In the genomic region with DNA sequence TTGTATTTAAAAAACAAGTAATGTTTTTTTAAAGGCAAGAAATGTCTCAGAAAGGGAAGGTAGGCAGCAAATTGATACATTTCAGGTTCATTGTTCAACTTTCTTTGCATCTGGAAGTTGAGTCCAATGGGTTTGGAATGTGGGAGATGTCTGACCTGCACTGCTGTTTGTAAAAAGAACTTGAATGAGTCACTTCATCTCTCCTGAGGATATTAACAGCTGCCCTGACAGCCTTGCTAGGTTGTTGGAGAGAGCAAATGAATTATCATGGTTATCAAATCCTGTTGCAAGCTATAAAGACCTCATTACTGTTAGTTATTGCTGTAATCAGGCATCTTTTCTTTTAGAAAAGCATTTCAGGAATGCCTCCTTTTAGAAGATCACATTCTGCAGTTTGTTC, we compare ENCODE assay signal across 16 cellular contexts. TPM values are rescaled to one million over a fixed set of nuclear protein-coding genes. Genes with fewer than 3 reads are reported as not detected.
DNase-seq lines count a peak whose midpoint lies in the region; FAIRE-seq and TF ChIP-seq lines count a peak whose summit lies in the region.
"Had no signal": no experiment of that assay in that cellular context is flagged by ENCODE, and none has a peak within 500 bp of the region (broad histone marks: within the 10 kb centered on the region; RNA-seq: fewer than 3 reads in every experiment).

No MANE protein-coding gene starts in this region.

- H3K27ac ChIP-seq in mammary epithelial cell (ENCODE audit: insufficient read depth, low read depth, low read length) = no peak overlapping the region
- no peak overlapping the region for H3K27ac ChIP-seq in breast epithelium
- H3K27ac ChIP-seq in hepatocyte = no peak overlapping the region
- no peak overlapping the region for H3K27ac ChIP-seq in ovary

- no TSS peak for BruUV-seq in mammary epithelial cell (replicated peaks; lab: Mats Ljungman, UMichigan)

- H3K9me3 ChIP-seq in mammary epithelial cell (replicated peaks; ENCODE audit: insufficient read depth, low read length) (no peaks in the 10 kb centered on the region), breast epithelium (no peaks in the 10 kb centered on the region), hepatocyte (ENCODE audit: low read depth) (no peaks in the 10 kb centered on the region), ovary (no peaks in the 10 kb centered on the region)

- no peaks in the 10 kb centered on the region for H3K79me2 ChIP-seq in mammary epithelial cell (ENCODE audit: insufficient read depth, low read length)
- no peaks in the 10 kb centered on the region for H3K79me2 ChIP-seq in hepatocyte

- TF ChIP-seq POLR2A in breast epithelium (IDR thresholded peaks at IDR 0.05) (no peak), ovary (IDR thresholded peaks at IDR 0.05) (no peak)

- peak; percentile 43 for DNase-seq in mammary epithelial cell
- no peak for DNase-seq in breast epithelium (ENCODE audit: low spot score in 2 of 2)
- DNase-seq in amniotic epithelial cell (ENCODE audit: low read depth) = peak; percentile 49
- peak; percentile 12 for DNase-seq in hepatocyte (ENCODE audit: low spot score)
- peak; percentile 7 for DNase-seq in urothelium cell line (ENCODE audit: low spot score)
- no peak for DNase-seq in ovary
- DNase-seq in NOMO-1 treated with dmso at 0.1 percent for 144 hours (lab: John Stamatoyannopoulos, UW; ENCODE audit: unreplicated experiment) = no peak
- no peak for DNase-seq in cerebellar nuclear complex (lab: John Stamatoyannopoulos, UW)
- DNase-seq: DMS79 treated with DMSO at 0.1 percent for 48 hours, GDM1, H7, Karpas-422, NCI-H187 treated with DMSO at 0.1 percent for 48 hours, NCI-H510A treated with DMSO at 0.1 percent for 48 hours had no signal

- H3K9ac ChIP-seq in mammary epithelial cell (ENCODE audit: insufficient read depth, low read length) = no peak overlapping the region

- H3K36me3 ChIP-seq in mammary epithelial cell (ENCODE audit: insufficient read depth, low read length) = no peaks in the 10 kb centered on the region
- no peaks in the 10 kb centered on the region for H3K36me3 ChIP-seq in breast epithelium
- H3K36me3 ChIP-seq in hepatocyte (replicated peaks; ENCODE audit: insufficient read depth, low read depth) = no peaks in the 10 kb centered on the region
- no peaks in the 10 kb centered on the region for H3K36me3 ChIP-seq in ovary

- FAIRE-seq in urothelium cell line (lab: Jason Lieb, UNC) = no peak
- FAIRE-seq: A204.1 had no signal

- H3K4me1 ChIP-seq in mammary epithelial cell (ENCODE audit: insufficient read depth, low read length) = no peaks in the 10 kb centered on the region
- no peaks in the 10 kb centered on the region for H3K4me1 ChIP-seq in breast epithelium
- no peaks in the 10 kb centered on the region for H3K4me1 ChIP-seq in hepatocyte (ENCODE audit: insufficient read depth)
- no peaks in the 10 kb centered on the region for H3K4me1 ChIP-seq in ovary (ENCODE audit: insufficient read depth)

- no peaks in the 10 kb centered on the region for H3K9me2 ChIP-seq in hepatocyte (replicated peaks; ENCODE audit: insufficient read depth)

- H3K27me3 ChIP-seq in mammary epithelial cell (ENCODE audit: insufficient read depth, low read length) = no peaks in the 10 kb centered on the region
- no peaks in the 10 kb centered on the region for H3K27me3 ChIP-seq in breast epithelium
- no peaks in the 10 kb centered on the region for H3K27me3 ChIP-seq in hepatocyte
- no peaks in the 10 kb centered on the region for H3K27me3 ChIP-seq in ovary

- H3K4me2 ChIP-seq in mammary epithelial cell (ENCODE audit: insufficient read depth, low read depth, low read length) (no peak overlapping the region), hepatocyte (no peak overlapping the region)

- TF ChIP-seq CTCF in mammary epithelial cell (conservative IDR thresholded peaks at IDR 0.05 in 1 of 2, IDR thresholded peaks at IDR 0.05 in 1 of 2; ENCODE audit: extremely low read depth in 1 of 2, insufficient read depth in 1 of 2, low read depth in 1 of 2, low read length in 2 of 2) (no peak), breast epithelium (IDR thresholded peaks at IDR 0.05) (no peak), hepatocyte (IDR thresholded peaks at IDR 0.05; ENCODE audit: poor library complexity) (no peak), ovary (IDR thresholded peaks at IDR 0.05) (no peak)

- dilution Hi-C loops in mammary epithelial cell (cut with HindIII; ENCODE audit: low sequenced_read_pairs) = no loop called here

- intact Hi-C loops in mammary epithelial cell (cut with micrococcal nuclease) (no loop called here), breast epithelium (cut with DNase I; ENCODE audit: low total_unique reads) (no loop called here), ovary (cut with DNase I) (no loop called here)

- no peak overlapping the region for H2AFZ ChIP-seq in mammary epithelial cell (ENCODE audit: low read depth, low read length)
- no peak overlapping the region for H2AFZ ChIP-seq in hepatocyte

- CTCF ChIA-PET in mammary epithelial cell (lab: Charles Lee; ENCODE audit: low non-redundant PET) = no interaction called here

- in situ Hi-C loops in mammary epithelial cell (cut with MboI; ENCODE audit: low sequenced_read_pairs in 2 of 2) = no loop called here

- H4K20me1 ChIP-seq in mammary epithelial cell (ENCODE audit: insufficient read depth, low read length) = no peaks in the 10 kb centered on the region
- H4K20me1 ChIP-seq in hepatocyte (ENCODE audit: insufficient read depth, poor library complexity, severe bottlenecking) = no peaks in the 10 kb centered on the region

- no peak for TF ChIP-seq EP300 in ovary (IDR thresholded peaks at IDR 0.05)

- H3K4me3 ChIP-seq in mammary epithelial cell (replicated peaks in 1 of 3; ENCODE audit: insufficient read depth in 1 of 3, low read depth in 2 of 3, low read length in 3 of 3) = no peak overlapping the region
- no peak overlapping the region for H3K4me3 ChIP-seq in breast epithelium
- no peak overlapping the region for H3K4me3 ChIP-seq in hepatocyte
- no peak overlapping the region for H3K4me3 ChIP-seq in ovary

RNA-seq across cellular contexts. Expression of a gene that starts 23.0 kb away (rescaled TPM):
- 100 to 1,000 TPM in 1 of 2 donors, 10 to 100 TPM in 1; 83.4 to 194 TPM for total RNA-seq in mammary epithelial cell
- polyA plus RNA-seq in mammary epithelial cell = 81.5 TPM
- polyA minus RNA-seq in mammary epithelial cell = 152 TPM
- total RNA-seq in breast epithelium = 10 to 100 TPM in 1 of 3 donors, 1 to 10 TPM in 1, under 1 TPM in 1; under 0.01 to 12.0 (median 6.2) TPM
- 140 and 141 TPM in 2 replicates for total RNA-seq in hepatocyte
- polyA plus RNA-seq in hepatocyte = 89.9 and 98.6 TPM in 2 replicates
- 10 to 100 TPM in 4 of 7 donors, 1 to 10 TPM in 3; 4.8 to 30.8 (median 10.1) TPM for total RNA-seq in ovary
- polyA plus RNA-seq in ovary = 10 to 100 TPM in 1 of 2 donors, 1 to 10 TPM in 1; 9.0 to 13.0 TPM
- polyA plus RNA-seq: CD14-positive monocyte had no signal

Comparison
In these comparisons a context has a peak if more than half of its experiments do, and no peak if none do; other contexts are left out.
1. DNase-seq: peak in mammary epithelial cell (single experiment), amniotic epithelial cell (single experiment), hepatocyte (single experiment) and urothelium cell line (single experiment); none in breast epithelium (0 of 2), ovary (0 of 5), NOMO-1 treated with dmso at 0.1 percent for 144 hours (single experiment) and cerebellar nuclear complex (0 of 2).